1 cellular context compared by ENCODE assay signal in the genomic region with DNA sequence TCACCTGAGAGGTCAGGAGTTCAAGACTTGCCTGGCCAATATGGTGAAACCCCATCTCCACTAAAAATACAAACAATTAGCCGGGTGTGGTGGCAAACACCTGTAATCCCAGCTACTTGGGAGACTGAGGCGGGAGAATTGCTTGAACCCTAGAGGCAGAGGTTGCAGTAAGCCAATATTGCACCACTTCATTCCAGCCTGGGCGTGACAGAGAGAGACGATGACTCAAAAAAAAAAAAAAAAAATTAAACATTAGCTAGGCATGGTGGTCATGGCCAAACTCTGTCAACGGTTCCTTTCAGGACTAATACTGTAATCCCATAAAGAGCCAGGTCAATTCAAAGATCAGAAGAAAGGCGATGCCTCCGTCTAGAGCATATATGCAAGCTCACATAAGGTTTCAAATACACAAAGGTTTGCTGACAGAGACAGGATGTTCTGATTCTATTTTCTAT.
TF ChIP-seq lines count a peak whose summit lies in the region.

No MANE protein-coding gene starts in this region.

TF ChIP-seq in HepG2, 621 proteins besides CTCF, POLR2A, EP300 and RAD21 (continued from another document and continues in another):
- TF ChIP-seq, protein P1, sequence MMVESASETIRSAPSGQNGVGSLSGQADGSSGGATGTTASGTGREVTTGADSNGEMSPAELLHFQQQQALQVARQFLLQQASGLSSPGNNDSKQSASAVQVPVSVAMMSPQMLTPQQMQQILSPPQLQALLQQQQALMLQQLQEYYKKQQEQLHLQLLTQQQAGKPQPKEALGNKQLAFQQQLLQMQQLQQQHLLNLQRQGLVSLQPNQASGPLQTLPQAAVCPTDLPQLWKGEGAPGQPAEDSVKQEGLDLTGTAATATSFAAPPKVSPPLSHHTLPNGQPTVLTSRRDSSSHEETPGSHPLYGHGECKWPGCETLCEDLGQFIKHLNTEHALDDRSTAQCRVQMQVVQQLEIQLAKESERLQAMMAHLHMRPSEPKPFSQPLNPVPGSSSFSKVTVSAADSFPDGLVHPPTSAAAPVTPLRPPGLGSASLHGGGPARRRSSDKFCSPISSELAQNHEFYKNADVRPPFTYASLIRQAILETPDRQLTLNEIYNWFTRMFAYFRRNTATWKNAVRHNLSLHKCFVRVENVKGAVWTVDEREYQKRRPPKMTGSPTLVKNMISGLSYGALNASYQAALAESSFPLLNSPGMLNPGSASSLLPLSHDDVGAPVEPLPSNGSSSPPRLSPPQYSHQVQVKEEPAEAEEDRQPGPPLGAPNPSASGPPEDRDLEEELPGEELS (CRISPR knock-in tag; IDR thresholded peaks at IDR 0.05) = peak; percentile 46
- TF ChIP-seq ATF7 (IDR thresholded peaks at IDR 0.05) (peak; percentile 16; the same call in 1 of the 2 replicates), ATF7 (CRISPR knock-in tag; IDR thresholded peaks at IDR 0.05) (no peak), IKZF4 (CRISPR knock-in tag; IDR thresholded peaks at IDR 0.05; ENCODE audit: borderline replicate concordance, low read depth, not compliant biosample characterization) (no peak), CCDC6 (CRISPR knock-in tag; IDR thresholded peaks at IDR 0.05) (peak; percentile 40; the same call in 1 of the 2 replicates), RFXANK (CRISPR knock-in tag; IDR thresholded peaks at IDR 0.05) (no peak; the same call in 1 of the 2 replicates), CEBPG (CRISPR knock-in tag; IDR thresholded peaks at IDR 0.05) (peak; percentile 87), GZF1 (CRISPR knock-in tag; IDR thresholded peaks at IDR 0.05) (no peak), MIER3 (CRISPR knock-in tag; IDR thresholded peaks at IDR 0.05; ENCODE audit: borderline replicate concordance) (peak; percentile 75; the same call in 1 of the 2 replicates), ADNP (CRISPR knock-in tag; IDR thresholded peaks at IDR 0.05) (peak; percentile 90), RXRB (CRISPR knock-in tag; IDR thresholded peaks at IDR 0.05; ENCODE audit: borderline replicate concordance) (peak; percentile 69; the same call in 1 of the 2 replicates), ZFAT (CRISPR knock-in tag; conservative IDR thresholded peaks at IDR 0.05) (no peak), ISX (CRISPR knock-in tag; conservative IDR thresholded peaks at IDR 0.05) (0 out of 2 replicates have a peak, but pooled peaks have one; percentile 49), ARID2 (CRISPR knock-in tag; IDR thresholded peaks at IDR 0.05; ENCODE audit: borderline replicate concordance) (peak; percentile 86), ELF3 (CRISPR knock-in tag; IDR thresholded peaks at IDR 0.05) (peak; percentile 53; the same call in 1 of the 2 replicates), ARNT (IDR thresholded peaks at IDR 0.05) (no peak), MBNL3 (CRISPR knock-in tag; conservative IDR thresholded peaks at IDR 0.05) (no peak), ZNF772 (CRISPR knock-in tag; IDR thresholded peaks at IDR 0.05) (no peak), ZSCAN31 (CRISPR knock-in tag; IDR thresholded peaks at IDR 0.05; ENCODE audit: low read depth) (no peak), TARDBP (CRISPR knock-in tag; IDR thresholded peaks at IDR 0.05) (peak; percentile 79), SAP130 (CRISPR knock-in tag; IDR thresholded peaks at IDR 0.05; ENCODE audit: low read depth) (peak; percentile 83), SSRP1 (CRISPR knock-in tag; IDR thresholded peaks at IDR 0.05) (0 out of 2 replicates have a peak, but pooled peaks have one; percentile 55), PCBP1 (IDR thresholded peaks at IDR 0.05; ENCODE audit: borderline replicate concordance, low read depth, low read length) (no peak), ZNF660 (CRISPR knock-in tag; IDR thresholded peaks at IDR 0.05; ENCODE audit: borderline replicate concordance, low read depth) (no peak), HOXD1 (CRISPR knock-in tag; IDR thresholded peaks at IDR 0.05) (peak; percentile 61; the same call in 1 of the 2 replicates), SMYD3 (CRISPR knock-in tag; IDR thresholded peaks at IDR 0.05) (0 out of 2 replicates have a peak, but pooled peaks have one; percentile 30), ZNF180 (CRISPR knock-in tag; IDR thresholded peaks at IDR 0.05; ENCODE audit: borderline replicate concordance, low read depth) (no peak), MXD4 (CRISPR knock-in tag; IDR thresholded peaks at IDR 0.05) (peak; percentile 56; the same call in 1 of the 2 replicates), ZNF850 (CRISPR knock-in tag; conservative IDR thresholded peaks at IDR 0.05) (no peak), SMAD3 (CRISPR knock-in tag; IDR thresholded peaks at IDR 0.05) (peak; percentile 78; the same call in 1 of the 2 replicates), NR2F6 (IDR thresholded peaks at IDR 0.05) (peak; percentile 89), NR2F6 (CRISPR knock-in tag; IDR thresholded peaks at IDR 0.05) (peak; percentile 79)
- TF ChIP-seq, protein P2, sequence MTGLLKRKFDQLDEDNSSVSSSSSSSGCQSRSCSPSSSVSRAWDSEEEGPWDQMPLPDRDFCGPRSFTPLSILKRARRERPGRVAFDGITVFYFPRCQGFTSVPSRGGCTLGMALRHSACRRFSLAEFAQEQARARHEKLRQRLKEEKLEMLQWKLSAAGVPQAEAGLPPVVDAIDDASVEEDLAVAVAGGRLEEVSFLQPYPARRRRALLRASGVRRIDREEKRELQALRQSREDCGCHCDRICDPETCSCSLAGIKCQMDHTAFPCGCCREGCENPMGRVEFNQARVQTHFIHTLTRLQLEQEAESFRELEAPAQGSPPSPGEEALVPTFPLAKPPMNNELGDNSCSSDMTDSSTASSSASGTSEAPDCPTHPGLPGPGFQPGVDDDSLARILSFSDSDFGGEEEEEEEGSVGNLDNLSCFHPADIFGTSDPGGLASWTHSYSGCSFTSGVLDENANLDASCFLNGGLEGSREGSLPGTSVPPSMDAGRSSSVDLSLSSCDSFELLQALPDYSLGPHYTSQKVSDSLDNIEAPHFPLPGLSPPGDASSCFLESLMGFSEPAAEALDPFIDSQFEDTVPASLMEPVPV (CRISPR knock-in tag; IDR thresholded peaks at IDR 0.05) = peak; percentile 38; the same call in 1 of the 2 replicates
- TF ChIP-seq, protein P3, sequence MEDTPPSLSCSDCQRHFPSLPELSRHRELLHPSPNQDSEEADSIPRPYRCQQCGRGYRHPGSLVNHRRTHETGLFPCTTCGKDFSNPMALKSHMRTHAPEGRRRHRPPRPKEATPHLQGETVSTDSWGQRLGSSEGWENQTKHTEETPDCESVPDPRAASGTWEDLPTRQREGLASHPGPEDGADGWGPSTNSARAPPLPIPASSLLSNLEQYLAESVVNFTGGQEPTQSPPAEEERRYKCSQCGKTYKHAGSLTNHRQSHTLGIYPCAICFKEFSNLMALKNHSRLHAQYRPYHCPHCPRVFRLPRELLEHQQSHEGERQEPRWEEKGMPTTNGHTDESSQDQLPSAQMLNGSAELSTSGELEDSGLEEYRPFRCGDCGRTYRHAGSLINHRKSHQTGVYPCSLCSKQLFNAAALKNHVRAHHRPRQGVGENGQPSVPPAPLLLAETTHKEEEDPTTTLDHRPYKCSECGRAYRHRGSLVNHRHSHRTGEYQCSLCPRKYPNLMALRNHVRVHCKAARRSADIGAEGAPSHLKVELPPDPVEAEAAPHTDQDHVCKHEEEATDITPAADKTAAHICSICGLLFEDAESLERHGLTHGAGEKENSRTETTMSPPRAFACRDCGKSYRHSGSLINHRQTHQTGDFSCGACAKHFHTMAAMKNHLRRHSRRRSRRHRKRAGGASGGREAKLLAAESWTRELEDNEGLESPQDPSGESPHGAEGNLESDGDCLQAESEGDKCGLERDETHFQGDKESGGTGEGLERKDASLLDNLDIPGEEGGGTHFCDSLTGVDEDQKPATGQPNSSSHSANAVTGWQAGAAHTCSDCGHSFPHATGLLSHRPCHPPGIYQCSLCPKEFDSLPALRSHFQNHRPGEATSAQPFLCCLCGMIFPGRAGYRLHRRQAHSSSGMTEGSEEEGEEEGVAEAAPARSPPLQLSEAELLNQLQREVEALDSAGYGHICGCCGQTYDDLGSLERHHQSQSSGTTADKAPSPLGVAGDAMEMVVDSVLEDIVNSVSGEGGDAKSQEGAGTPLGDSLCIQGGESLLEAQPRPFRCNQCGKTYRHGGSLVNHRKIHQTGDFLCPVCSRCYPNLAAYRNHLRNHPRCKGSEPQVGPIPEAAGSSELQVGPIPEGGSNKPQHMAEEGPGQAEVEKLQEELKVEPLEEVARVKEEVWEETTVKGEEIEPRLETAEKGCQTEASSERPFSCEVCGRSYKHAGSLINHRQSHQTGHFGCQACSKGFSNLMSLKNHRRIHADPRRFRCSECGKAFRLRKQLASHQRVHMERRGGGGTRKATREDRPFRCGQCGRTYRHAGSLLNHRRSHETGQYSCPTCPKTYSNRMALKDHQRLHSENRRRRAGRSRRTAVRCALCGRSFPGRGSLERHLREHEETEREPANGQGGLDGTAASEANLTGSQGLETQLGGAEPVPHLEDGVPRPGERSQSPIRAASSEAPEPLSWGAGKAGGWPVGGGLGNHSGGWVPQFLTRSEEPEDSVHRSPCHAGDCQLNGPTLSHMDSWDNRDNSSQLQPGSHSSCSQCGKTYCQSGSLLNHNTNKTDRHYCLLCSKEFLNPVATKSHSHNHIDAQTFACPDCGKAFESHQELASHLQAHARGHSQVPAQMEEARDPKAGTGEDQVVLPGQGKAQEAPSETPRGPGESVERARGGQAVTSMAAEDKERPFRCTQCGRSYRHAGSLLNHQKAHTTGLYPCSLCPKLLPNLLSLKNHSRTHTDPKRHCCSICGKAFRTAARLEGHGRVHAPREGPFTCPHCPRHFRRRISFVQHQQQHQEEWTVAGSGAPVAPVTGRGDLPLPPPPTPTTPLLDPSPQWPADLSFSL (CRISPR knock-in tag; IDR thresholded peaks at IDR 0.05) = no peak
- TF ChIP-seq, protein P4, sequence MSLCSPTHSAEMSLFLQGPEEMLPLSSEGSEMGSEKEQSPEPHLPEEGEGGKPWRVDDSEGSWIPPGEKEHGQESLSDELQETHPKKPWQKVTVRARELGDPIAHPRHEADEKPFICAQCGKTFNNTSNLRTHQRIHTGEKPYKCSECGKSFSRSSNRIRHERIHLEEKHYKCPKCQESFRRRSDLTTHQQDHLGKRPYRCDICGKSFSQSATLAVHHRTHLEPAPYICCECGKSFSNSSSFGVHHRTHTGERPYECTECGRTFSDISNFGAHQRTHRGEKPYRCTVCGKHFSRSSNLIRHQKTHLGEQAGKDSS (CRISPR knock-in tag; IDR thresholded peaks at IDR 0.05; ENCODE audit: borderline replicate concordance, low read depth) = 0 out of 2 replicates have a peak, but pooled peaks have one; percentile 24
- TF ChIP-seq, protein P5, sequence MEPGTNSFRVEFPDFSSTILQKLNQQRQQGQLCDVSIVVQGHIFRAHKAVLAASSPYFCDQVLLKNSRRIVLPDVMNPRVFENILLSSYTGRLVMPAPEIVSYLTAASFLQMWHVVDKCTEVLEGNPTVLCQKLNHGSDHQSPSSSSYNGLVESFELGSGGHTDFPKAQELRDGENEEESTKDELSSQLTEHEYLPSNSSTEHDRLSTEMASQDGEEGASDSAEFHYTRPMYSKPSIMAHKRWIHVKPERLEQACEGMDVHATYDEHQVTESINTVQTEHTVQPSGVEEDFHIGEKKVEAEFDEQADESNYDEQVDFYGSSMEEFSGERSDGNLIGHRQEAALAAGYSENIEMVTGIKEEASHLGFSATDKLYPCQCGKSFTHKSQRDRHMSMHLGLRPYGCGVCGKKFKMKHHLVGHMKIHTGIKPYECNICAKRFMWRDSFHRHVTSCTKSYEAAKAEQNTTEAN (CRISPR knock-in tag; conservative IDR thresholded peaks at IDR 0.05) = peak; percentile 27; the same call in 1 of the 2 replicates
- TF ChIP-seq, protein P6, sequence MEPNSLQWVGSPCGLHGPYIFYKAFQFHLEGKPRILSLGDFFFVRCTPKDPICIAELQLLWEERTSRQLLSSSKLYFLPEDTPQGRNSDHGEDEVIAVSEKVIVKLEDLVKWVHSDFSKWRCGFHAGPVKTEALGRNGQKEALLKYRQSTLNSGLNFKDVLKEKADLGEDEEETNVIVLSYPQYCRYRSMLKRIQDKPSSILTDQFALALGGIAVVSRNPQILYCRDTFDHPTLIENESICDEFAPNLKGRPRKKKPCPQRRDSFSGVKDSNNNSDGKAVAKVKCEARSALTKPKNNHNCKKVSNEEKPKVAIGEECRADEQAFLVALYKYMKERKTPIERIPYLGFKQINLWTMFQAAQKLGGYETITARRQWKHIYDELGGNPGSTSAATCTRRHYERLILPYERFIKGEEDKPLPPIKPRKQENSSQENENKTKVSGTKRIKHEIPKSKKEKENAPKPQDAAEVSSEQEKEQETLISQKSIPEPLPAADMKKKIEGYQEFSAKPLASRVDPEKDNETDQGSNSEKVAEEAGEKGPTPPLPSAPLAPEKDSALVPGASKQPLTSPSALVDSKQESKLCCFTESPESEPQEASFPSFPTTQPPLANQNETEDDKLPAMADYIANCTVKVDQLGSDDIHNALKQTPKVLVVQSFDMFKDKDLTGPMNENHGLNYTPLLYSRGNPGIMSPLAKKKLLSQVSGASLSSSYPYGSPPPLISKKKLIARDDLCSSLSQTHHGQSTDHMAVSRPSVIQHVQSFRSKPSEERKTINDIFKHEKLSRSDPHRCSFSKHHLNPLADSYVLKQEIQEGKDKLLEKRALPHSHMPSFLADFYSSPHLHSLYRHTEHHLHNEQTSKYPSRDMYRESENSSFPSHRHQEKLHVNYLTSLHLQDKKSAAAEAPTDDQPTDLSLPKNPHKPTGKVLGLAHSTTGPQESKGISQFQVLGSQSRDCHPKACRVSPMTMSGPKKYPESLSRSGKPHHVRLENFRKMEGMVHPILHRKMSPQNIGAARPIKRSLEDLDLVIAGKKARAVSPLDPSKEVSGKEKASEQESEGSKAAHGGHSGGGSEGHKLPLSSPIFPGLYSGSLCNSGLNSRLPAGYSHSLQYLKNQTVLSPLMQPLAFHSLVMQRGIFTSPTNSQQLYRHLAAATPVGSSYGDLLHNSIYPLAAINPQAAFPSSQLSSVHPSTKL (CRISPR knock-in tag; IDR thresholded peaks at IDR 0.05) = peak; percentile 93
- TF ChIP-seq, protein P7, sequence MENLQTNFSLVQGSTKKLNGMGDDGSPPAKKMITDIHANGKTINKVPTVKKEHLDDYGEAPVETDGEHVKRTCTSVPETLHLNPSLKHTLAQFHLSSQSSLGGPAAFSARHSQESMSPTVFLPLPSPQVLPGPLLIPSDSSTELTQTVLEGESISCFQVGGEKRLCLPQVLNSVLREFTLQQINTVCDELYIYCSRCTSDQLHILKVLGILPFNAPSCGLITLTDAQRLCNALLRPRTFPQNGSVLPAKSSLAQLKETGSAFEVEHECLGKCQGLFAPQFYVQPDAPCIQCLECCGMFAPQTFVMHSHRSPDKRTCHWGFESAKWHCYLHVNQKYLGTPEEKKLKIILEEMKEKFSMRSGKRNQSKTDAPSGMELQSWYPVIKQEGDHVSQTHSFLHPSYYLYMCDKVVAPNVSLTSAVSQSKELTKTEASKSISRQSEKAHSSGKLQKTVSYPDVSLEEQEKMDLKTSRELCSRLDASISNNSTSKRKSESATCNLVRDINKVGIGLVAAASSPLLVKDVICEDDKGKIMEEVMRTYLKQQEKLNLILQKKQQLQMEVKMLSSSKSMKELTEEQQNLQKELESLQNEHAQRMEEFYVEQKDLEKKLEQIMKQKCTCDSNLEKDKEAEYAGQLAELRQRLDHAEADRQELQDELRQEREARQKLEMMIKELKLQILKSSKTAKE (CRISPR knock-in tag; IDR thresholded peaks at IDR 0.05; ENCODE audit: borderline replicate concordance) = no peak; the same call in 1 of the 2 replicates
- TF ChIP-seq, protein P8, sequence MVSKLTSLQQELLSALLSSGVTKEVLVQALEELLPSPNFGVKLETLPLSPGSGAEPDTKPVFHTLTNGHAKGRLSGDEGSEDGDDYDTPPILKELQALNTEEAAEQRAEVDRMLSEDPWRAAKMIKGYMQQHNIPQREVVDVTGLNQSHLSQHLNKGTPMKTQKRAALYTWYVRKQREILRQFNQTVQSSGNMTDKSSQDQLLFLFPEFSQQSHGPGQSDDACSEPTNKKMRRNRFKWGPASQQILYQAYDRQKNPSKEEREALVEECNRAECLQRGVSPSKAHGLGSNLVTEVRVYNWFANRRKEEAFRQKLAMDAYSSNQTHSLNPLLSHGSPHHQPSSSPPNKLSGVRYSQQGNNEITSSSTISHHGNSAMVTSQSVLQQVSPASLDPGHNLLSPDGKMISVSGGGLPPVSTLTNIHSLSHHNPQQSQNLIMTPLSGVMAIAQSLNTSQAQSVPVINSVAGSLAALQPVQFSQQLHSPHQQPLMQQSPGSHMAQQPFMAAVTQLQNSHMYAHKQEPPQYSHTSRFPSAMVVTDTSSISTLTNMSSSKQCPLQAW (CRISPR knock-in tag; IDR thresholded peaks at IDR 0.05) = peak; percentile 95
